In the genomic region with DNA sequence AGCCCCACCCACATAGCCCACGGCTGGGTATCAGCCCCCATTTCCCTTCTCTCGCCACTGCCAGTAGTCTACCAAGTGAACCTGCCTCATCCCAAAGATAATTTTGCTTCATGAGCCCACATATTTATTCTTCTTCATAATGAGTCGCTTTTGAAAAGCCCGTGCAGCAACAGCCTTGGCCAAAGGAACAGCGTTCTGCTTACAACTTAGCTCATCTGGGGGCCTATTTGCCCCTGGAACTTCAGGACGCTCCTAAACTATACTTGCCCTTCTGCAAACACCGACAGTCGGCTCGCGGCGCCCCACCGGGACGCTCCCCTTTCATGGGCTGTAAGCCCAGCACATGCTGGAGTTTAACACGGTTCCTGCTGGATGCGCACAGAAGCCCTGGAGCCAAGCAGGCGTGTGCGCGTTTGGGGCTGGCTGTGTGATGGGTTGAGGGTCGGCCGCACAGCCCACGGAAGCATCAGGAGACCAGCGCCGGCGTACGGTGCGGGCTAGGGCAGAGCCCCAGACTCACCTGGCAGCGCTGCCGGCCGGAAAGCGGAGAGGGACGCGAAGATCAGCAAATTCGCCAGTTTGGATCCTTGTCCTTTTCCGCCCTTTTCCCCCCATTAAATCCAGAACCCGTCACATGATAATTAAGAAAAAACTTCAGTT, we compare ENCODE assay signal across 7 cellular contexts. TPM values are rescaled to one million over a fixed set of nuclear protein-coding genes. Genes with fewer than 3 reads are reported as not detected.
DNase-seq lines count a peak whose midpoint lies in the region; ATAC-seq and TF ChIP-seq lines count a peak whose summit lies in the region.

No MANE protein-coding gene starts in this region.

- peak overlapping the region; percentile 95 for H3K4me3 ChIP-seq in HUES6 (ENCODE audit: low read depth, low read length)
- H3K4me3 ChIP-seq in body of pancreas = peak overlapping the region; percentile 25 to 98

- peak overlapping the region; percentile 89 for H3K9ac ChIP-seq in HUES6 (ENCODE audit: low read length)

- no peaks in the 10 kb centered on the region for H3K9me3 ChIP-seq in HUES6 (ENCODE audit: control insufficient read depth, insufficient read depth, low read depth, low read length)
- H3K9me3 ChIP-seq in body of pancreas = no peaks in the 10 kb centered on the region

- intact Hi-C loops in body of pancreas (cut with DNase I) = no loop called here

- ATAC-seq in GM18505 (IDR thresholded peaks at IDR 0.05; ENCODE audit: unreplicated experiment) (peak; percentile 32), GM21619 (IDR thresholded peaks at IDR 0.05; ENCODE audit: unreplicated experiment) (peak; percentile 23), body of pancreas (peak; percentile 13)

- H3K27ac ChIP-seq in HUES6 (ENCODE audit: low read depth, low read length) (peak overlapping the region; percentile 49; the same call in 1 of the 2 replicates), body of pancreas (peak overlapping the region; percentile 51 to 90 (median 82)), layer of hippocampus (ENCODE audit: low read depth, low read length) (peak overlapping the region; percentile 88)

- H3K4me1 ChIP-seq in HUES6 (ENCODE audit: control insufficient read depth, insufficient read depth, low read length) = peaks cover 18% of the 10 kb centered on the region
- H3K4me1 ChIP-seq in body of pancreas = peaks cover 29% of the 10 kb centered on the region

- TF ChIP-seq CTCF in body of pancreas (IDR thresholded peaks at IDR 0.05) = no peak

- H3K27me3 ChIP-seq in HUES6 (ENCODE audit: control insufficient read depth, insufficient read depth, low read length) = no peaks in the 10 kb centered on the region
- H3K27me3 ChIP-seq in body of pancreas = no peaks in the 10 kb centered on the region
- H3K27me3 ChIP-seq in layer of hippocampus (ENCODE audit: control insufficient read depth, insufficient read depth, low read length) = no peaks in the 10 kb centered on the region

- peaks cover 7% of the 10 kb centered on the region for H3K36me3 ChIP-seq in HUES6 (ENCODE audit: control insufficient read depth, insufficient read depth, low read length)
- no peaks in the 10 kb centered on the region for H3K36me3 ChIP-seq in body of pancreas (replicated peaks in 1 of 2; ENCODE audit: insufficient read depth in 1 of 2, low read depth in 2 of 2)

- TF ChIP-seq POLR2A in GM18505 (IDR thresholded peaks at IDR 0.05; ENCODE audit: borderline replicate concordance, extremely low read depth, insufficient read depth, insufficient read length) (no peak), body of pancreas (IDR thresholded peaks at IDR 0.05) (no peak)

- WGBS in body of pancreas, 2 donors = 0 to 2% methylated on average over 13 to 35 of the region's 35 CpGs

- peak in 1 of 4 donors; percentile 30 for DNase-seq in body of pancreas
- peak; percentile 9 for DNase-seq in stromal cell of bone marrow (ENCODE audit: low read depth)
- DNase-seq in activated CD8-positive, alpha-beta memory T cell treated with anti-CD3 and anti-CD28 coated beads, Interleukin-2, amount 50 U/mL, for 48 hours = no peak

RNA-seq across cellular contexts. Expression of gene TMEM60, which starts 0.4 kb away (rescaled TPM):
- total RNA-seq in body of pancreas = 1 to 10 TPM in 1 of 2 donors, not detected in 1; 9.6 TPM

RNA-seq across cellular contexts. Expression of gene PHTF2, which starts 0.7 kb away (rescaled TPM):
- total RNA-seq in body of pancreas = 1 to 10 TPM; 7.9 to 9.6 TPM
